In the genomic region with DNA sequence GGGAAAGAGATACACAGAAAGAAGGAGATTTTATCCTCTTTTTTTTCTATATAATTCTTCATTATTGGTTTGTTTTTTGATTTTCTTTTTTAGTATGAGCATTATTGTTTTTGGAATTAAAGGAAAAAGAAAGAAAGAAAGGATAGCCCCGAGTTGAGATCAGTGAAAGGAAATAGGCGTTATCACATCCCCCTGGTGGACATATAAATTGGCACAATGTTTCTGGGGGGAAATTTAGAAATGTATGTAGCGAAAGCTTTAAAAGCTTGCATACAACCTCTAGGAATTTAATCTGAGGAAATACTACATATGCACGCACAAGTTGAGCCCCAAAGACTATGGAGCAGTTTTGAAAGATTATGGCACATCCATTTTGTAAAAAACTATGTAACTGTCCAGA, we compare ENCODE assay signal across 26 cellular contexts.
DNase-seq lines count a peak whose midpoint lies in the region; ATAC-seq and TF ChIP-seq lines count a peak whose summit lies in the region.
"Had no signal": no experiment of that assay in that cellular context is flagged by ENCODE, and none has a peak within 500 bp of the region (broad histone marks: within the 10 kb centered on the region; RNA-seq: fewer than 3 reads in every experiment).

No MANE protein-coding gene starts in this region.

- no peaks in the 10 kb centered on the region for H3K27me3 Mint-ChIP-seq in HFFc6 (ENCODE audit: insufficient read depth)
- H3K27me3 Mint-ChIP-seq in mesothelial cell of epicardium (ENCODE audit: low read depth) = no peaks in the 10 kb centered on the region
- no peaks in the 10 kb centered on the region for H3K27me3 Mint-ChIP-seq in activated CD4-positive, alpha-beta memory T cell treated with anti-CD3 and anti-CD28 coated beads, Interleukin-2, amount 10 ng/mL, durations not matched to agents 7 days and 5 days

- DNase-seq in A673 (ENCODE audit: low spot score) = peak; percentile 15
- no peak for DNase-seq in HFFc6
- DNase-seq in cardiac fibroblast (ENCODE audit: low read depth in 2 of 2) = no peak
- no peak for DNase-seq in mesothelial cell of epicardium (ENCODE audit: low spot score in 2 of 2, unreplicated experiment in 2 of 2)
- DNase-seq in activated CD4-positive, alpha-beta memory T cell treated with anti-CD3 and anti-CD28 coated beads, Interleukin-2, amount 10 ng/mL, durations not matched to agents 7 days and 5 days = no peak
- no peak for DNase-seq in ecto neural progenitor cell (ENCODE audit: low spot score)
- DNase-seq in NCI-H1930 (lab: John Stamatoyannopoulos, UW) = no peak
- DNase-seq: activated T-cell treated with anti-CD3 and anti-CD28 coated beads, Interleukin-2, amount 50 U/mL, for 72 hours; Calu3; GOT3; heart right ventricle; NCI-H1694; NCI-H226; stimulated activated CD4-positive, alpha-beta T cell treated with anti-CD3 and anti-CD28 coated beads, Interleukin-2, amount 100 ng/mL, for 24 hours; stimulated activated naive CD4-positive, alpha-beta T cell treated with Interleukin-2 at 50 U/mL for 16 hours; T-helper 9 cell had no signal

- H3K36me3 Mint-ChIP-seq in HFFc6 (ENCODE audit: low read depth) = peaks cover 17% of the 10 kb centered on the region
- no peaks in the 10 kb centered on the region for H3K36me3 Mint-ChIP-seq in mesothelial cell of epicardium
- H3K36me3 Mint-ChIP-seq in activated CD4-positive, alpha-beta memory T cell treated with anti-CD3 and anti-CD28 coated beads, Interleukin-2, amount 10 ng/mL, durations not matched to agents 7 days and 5 days (ENCODE audit: low read depth) = no peaks in the 10 kb centered on the region
- H3K36me3 Mint-ChIP-seq: activated naive CD4-positive, alpha-beta T cell treated with anti-CD3 and anti-CD28 coated beads, Interleukin-2, amount 50 U/mL, for 72 hours had no signal

- peaks cover 4% of the 10 kb centered on the region for H3K4me1 ChIP-seq in A673 (ENCODE audit: insufficient read depth, low read length, poor library complexity, severe bottlenecking)
- H3K4me1 ChIP-seq: BLaER1 treated with 17β-estradiol and CSF1 and Interleukin-3, amounts not matched to agents 10 nM and 100 nM; esophagus muscularis mucosa; heart right ventricle; SJSA1; tibial nerve had no signal

- POLR2A ChIA-PET in A673 (lab: Charles Lee; ENCODE audit: low non-redundant PET) = no interaction called here
- POLR2A ChIA-PET in activated CD4-positive, alpha-beta memory T cell treated with anti-CD3 and anti-CD28 coated beads, Interleukin-2, amount 10 ng/mL, durations not matched to agents 7 days and 5 days (lab: Charles Lee) = no interaction called here

- TF ChIP-seq CTCF in A673 (conservative IDR thresholded peaks at IDR 0.05; ENCODE audit: low read depth, low read length) = peak; percentile 46
- peak; percentile 70 for TF ChIP-seq CTCF in HFFc6 (IDR thresholded peaks at IDR 0.05)
- TF ChIP-seq CTCF in cardiac fibroblast (IDR thresholded peaks at IDR 0.05; ENCODE audit: low read depth, low read length) = peak; percentile 21
- peak; percentile 56 for TF ChIP-seq CTCF in mesothelial cell of epicardium (IDR thresholded peaks at IDR 0.05; ENCODE audit: unreplicated experiment)

- intact Hi-C loops in A673 (cut with micrococcal nuclease; ENCODE audit: unreplicated experiment) = no loop called here

- H3K4me3 Mint-ChIP-seq in HFFc6 (no peak overlapping the region), mesothelial cell of epicardium (no peak overlapping the region)
- H3K4me3 Mint-ChIP-seq in activated CD4-positive, alpha-beta memory T cell treated with anti-CD3 and anti-CD28 coated beads, Interleukin-2, amount 10 ng/mL, durations not matched to agents 7 days and 5 days = no peak overlapping the region
- H3K4me3 Mint-ChIP-seq: activated T-cell treated with anti-CD3 and anti-CD28 coated beads, Interleukin-2, amount 50 U/mL, for 72 hours had no signal

- H3K27ac Mint-ChIP-seq in HFFc6 (no peak overlapping the region), mesothelial cell of epicardium (no peak overlapping the region)
- H3K27ac Mint-ChIP-seq in activated CD4-positive, alpha-beta memory T cell treated with anti-CD3 and anti-CD28 coated beads, Interleukin-2, amount 10 ng/mL, durations not matched to agents 7 days and 5 days = no peak overlapping the region
- H3K27ac Mint-ChIP-seq: activated naive CD4-positive, alpha-beta T cell treated with anti-CD3 and anti-CD28 coated beads, Interleukin-2, amount 50 U/mL, for 72 hours; activated T-cell treated with anti-CD3 and anti-CD28 coated beads, Interleukin-2, amount 50 U/mL, for 72 hours had no signal

- H3K36me3 ChIP-seq in A673 (ENCODE audit: insufficient read depth, low read length, poor library complexity, severe bottlenecking) = no peaks in the 10 kb centered on the region
- H3K36me3 ChIP-seq: BLaER1 treated with 17β-estradiol and CSF1 and Interleukin-3, amounts not matched to agents 10 nM and 100 nM; esophagus muscularis mucosa; heart right ventricle; SJSA1; tibial nerve had no signal

- BruUV-seq in A673 (replicated peaks; lab: Mats Ljungman, UMichigan) = no TSS peak

- CTCF ChIA-PET in A673 (lab: Charles Lee) = no interaction called here
- CTCF ChIA-PET in activated CD4-positive, alpha-beta memory T cell treated with anti-CD3 and anti-CD28 coated beads, Interleukin-2, amount 10 ng/mL, durations not matched to agents 7 days and 5 days (lab: Charles Lee) = no interaction called here

- H3K4me3 ChIP-seq in A673 (ENCODE audit: low read depth, low read length, poor library complexity, severe bottlenecking) = no peak overlapping the region
- H3K4me3 ChIP-seq in cardiac fibroblast (replicated peaks in 1 of 2; ENCODE audit: low read depth in 2 of 2, low read length in 2 of 2) = no peak overlapping the region
- H3K4me3 ChIP-seq: BLaER1 treated with 17β-estradiol and CSF1 and Interleukin-3, amounts not matched to agents 10 nM and 100 nM; esophagus muscularis mucosa; GM12878; heart right ventricle; lung; SJSA1; tibial nerve had no signal

- peaks cover 34% of the 10 kb centered on the region for H3K4me1 Mint-ChIP-seq in HFFc6 (ENCODE audit: low read depth)
- no peaks in the 10 kb centered on the region for H3K4me1 Mint-ChIP-seq in mesothelial cell of epicardium
- no peaks in the 10 kb centered on the region for H3K4me1 Mint-ChIP-seq in activated CD4-positive, alpha-beta memory T cell treated with anti-CD3 and anti-CD28 coated beads, Interleukin-2, amount 10 ng/mL, durations not matched to agents 7 days and 5 days

- peaks cover 8% of the 10 kb centered on the region for H3K9me3 ChIP-seq in A673 (ENCODE audit: low read depth, low read length, poor library complexity, severe bottlenecking)
- H3K9me3 ChIP-seq: SJSA1 had no signal

- no peaks in the 10 kb centered on the region for H3K27me3 ChIP-seq in A673 (replicated peaks; ENCODE audit: insufficient read depth, low read depth, low read length, poor library complexity)
- H3K27me3 ChIP-seq: BLaER1 treated with 17β-estradiol and CSF1 and Interleukin-3, amounts not matched to agents 10 nM and 100 nM; esophagus muscularis mucosa; heart right ventricle; SJSA1; tibial nerve had no signal

- no peak overlapping the region for H3K27ac ChIP-seq in A673 (ENCODE audit: low read depth, low read length, poor library complexity, severe bottlenecking)
- H3K27ac ChIP-seq: BLaER1 treated with 17β-estradiol and CSF1 and Interleukin-3, amounts not matched to agents 10 nM and 100 nM; esophagus muscularis mucosa; heart right ventricle; SJSA1; tibial nerve had no signal

- no peak for ATAC-seq in GM21423 (IDR thresholded peaks at IDR 0.05; ENCODE audit: unreplicated experiment)
- ATAC-seq: activated CD4-positive, CD25-positive, alpha-beta regulatory T cell treated with anti-CD3 and anti-CD28 coated beads, Interleukin-2, amount 50 U/mL, for 24 hours; activated naive CD4-positive, alpha-beta T cell treated with anti-CD3 and anti-CD28 coated beads, Interleukin-2, amount 50 U/mL, for 72 hours; activated T-cell treated with anti-CD3 and anti-CD28 coated beads, Interleukin-2, amount 50 U/mL, for 72 hours; GM12878; heart right ventricle; Panc1 had no signal

- peaks cover 14% of the 10 kb centered on the region; the same call in 1 of the 2 replicates for H3K9me3 Mint-ChIP-seq in HFFc6
- peaks cover 8% of the 10 kb centered on the region for H3K9me3 Mint-ChIP-seq in mesothelial cell of epicardium
- H3K9me3 Mint-ChIP-seq in activated CD4-positive, alpha-beta memory T cell treated with anti-CD3 and anti-CD28 coated beads, Interleukin-2, amount 10 ng/mL, durations not matched to agents 7 days and 5 days = no peaks in the 10 kb centered on the region
- H3K9me3 Mint-ChIP-seq: activated naive CD4-positive, alpha-beta T cell treated with anti-CD3 and anti-CD28 coated beads, Interleukin-2, amount 50 U/mL, for 72 hours had no signal
